In genomic region chr2:241354668-241355658, GRCh38 we compare ENCODE assay signal across 8 cellular contexts. TPM values are rescaled to one million over a fixed set of nuclear protein-coding genes. Genes with fewer than 3 reads are reported as not detected.
DNase-seq lines count a peak whose midpoint lies in the region; ATAC-seq and TF ChIP-seq lines count a peak whose summit lies in the region.

No MANE protein-coding gene starts in this region.

- H3F3A ChIP-seq in neural cell (ENCODE audit: insufficient read depth, low read length, poor library complexity, severe bottlenecking): no peaks in the 10 kb centered on the region

- no peaks in the 10 kb centered on the region for H3K27me3 Mint-ChIP-seq in activated T-cell treated with anti-CD3 and anti-CD28 coated beads, Interleukin-2, amount 50 U/mL, for 72 hours (ENCODE audit: low read depth)
- H3K27me3 Mint-ChIP-seq in stimulated activated naive CD8-positive, alpha-beta T cell treated with anti-CD3 and anti-CD28 coated beads, Interleukin-15, Interleukin-2, amounts not matched to agents 100 ng/mL and 50 ng/mL, for 24 hours: no peaks in the 10 kb centered on the region

- POLR2A ChIA-PET in HEK293T (lab: Yijun Ruan, JAX): interaction anchor here (0.9 kb wide), 1 partner anchor 40 kb away, joined by 3 read pairs; no protein-coding TSS in a partner anchor

- H3K9me2 ChIP-seq in neural cell (ENCODE audit: insufficient read depth, low read length): no peaks in the 10 kb centered on the region

- H3K4me3 Mint-ChIP-seq in activated T-cell treated with anti-CD3 and anti-CD28 coated beads, Interleukin-2, amount 50 U/mL, for 72 hours: peak overlapping the region in 1 of 2 donors; percentile 13
- no peak overlapping the region for H3K4me3 Mint-ChIP-seq in stimulated activated naive CD8-positive, alpha-beta T cell treated with anti-CD3 and anti-CD28 coated beads, Interleukin-15, Interleukin-2, amounts not matched to agents 100 ng/mL and 50 ng/mL, for 24 hours

- ATAC-seq in activated T-cell treated with anti-CD3 and anti-CD28 coated beads, Interleukin-2, amount 50 U/mL, for 72 hours (replicated peaks in 1 of 2): peak; percentile 23 to 32
- ATAC-seq in HG03378 (IDR thresholded peaks at IDR 0.05; ENCODE audit: unreplicated experiment): no peak

- DNase-seq in CD1c-positive myeloid dendritic cell (ENCODE audit: extremely low spot score) (peak; percentile 61), HEK293T (ENCODE audit: extremely low spot score) (peak; percentile 56), fibroblast of pulmonary artery (ENCODE audit: low read depth) (peak; percentile 79)
- peak; percentile 77 to 79 for DNase-seq in activated T-cell treated with anti-CD3 and anti-CD28 coated beads, Interleukin-2, amount 50 U/mL, for 72 hours

- no peak overlapping the region for H2AFZ ChIP-seq in OCI-LY3 (ENCODE audit: low read depth, low read length)
- H2AFZ ChIP-seq in neural cell (ENCODE audit: low read depth, low read length): no peak overlapping the region

- peaks cover 29% of the 10 kb centered on the region for H3K4me1 ChIP-seq in OCI-LY3 (ENCODE audit: low read length)

- H3K4me2 ChIP-seq in OCI-LY3 (ENCODE audit: low read length) (peak overlapping the region; percentile 49), neural cell (ENCODE audit: low read length) (no peak overlapping the region)

- TF ChIP-seq RAD21 in neural cell (conservative IDR thresholded peaks at IDR 0.05): no peak

- H3K9ac ChIP-seq in OCI-LY3 (ENCODE audit: low read length) (no peak overlapping the region), neural cell (ENCODE audit: low read length) (no peak overlapping the region)

- CTCF ChIA-PET in HEK293T (lab: Yijun Ruan, JAX): no interaction called here

- H3K27ac ChIP-seq in OCI-LY3 (ENCODE audit: low read length) (no peak overlapping the region), neural cell (ENCODE audit: low read length) (peak overlapping the region; percentile 16)

- H3K36me3 Mint-ChIP-seq in activated T-cell treated with anti-CD3 and anti-CD28 coated beads, Interleukin-2, amount 50 U/mL, for 72 hours (ENCODE audit: insufficient read depth in 2 of 2): peaks cover 5 to 19% of the 10 kb centered on the region in 2 donors
- H3K36me3 Mint-ChIP-seq in stimulated activated naive CD8-positive, alpha-beta T cell treated with anti-CD3 and anti-CD28 coated beads, Interleukin-15, Interleukin-2, amounts not matched to agents 100 ng/mL and 50 ng/mL, for 24 hours (ENCODE audit: low read depth): peaks cover 48% of the 10 kb centered on the region

- peak overlapping the region; percentile 57 for H3K4me3 ChIP-seq in OCI-LY3 (ENCODE audit: low read length)
- peak overlapping the region; percentile 20 for H3K4me3 ChIP-seq in fibroblast of pulmonary artery (replicated peaks; ENCODE audit: low read depth, low read length)
- peak overlapping the region; percentile 61 for H3K4me3 ChIP-seq in neural cell (ENCODE audit: low read length)

- H4K20me1 ChIP-seq in OCI-LY3 (ENCODE audit: insufficient read depth, low read length): peaks cover 28% of the 10 kb centered on the region
- H4K20me1 ChIP-seq in neural cell (ENCODE audit: insufficient read depth): no peaks in the 10 kb centered on the region

- H3K36me3 ChIP-seq in OCI-LY3 (replicated peaks; ENCODE audit: low read depth, low read length): peaks cover 11% of the 10 kb centered on the region
- H3K36me3 ChIP-seq in neural cell (ENCODE audit: insufficient read depth, low read length): peaks cover 7% of the 10 kb centered on the region

- H3K9me3 Mint-ChIP-seq in activated T-cell treated with anti-CD3 and anti-CD28 coated beads, Interleukin-2, amount 50 U/mL, for 72 hours: no peaks in the 10 kb centered on the region
- no peaks in the 10 kb centered on the region for H3K9me3 Mint-ChIP-seq in stimulated activated naive CD8-positive, alpha-beta T cell treated with anti-CD3 and anti-CD28 coated beads, Interleukin-15, Interleukin-2, amounts not matched to agents 100 ng/mL and 50 ng/mL, for 24 hours

- no peak overlapping the region for H3K27ac Mint-ChIP-seq in activated T-cell treated with anti-CD3 and anti-CD28 coated beads, Interleukin-2, amount 50 U/mL, for 72 hours
- H3K27ac Mint-ChIP-seq in stimulated activated naive CD8-positive, alpha-beta T cell treated with anti-CD3 and anti-CD28 coated beads, Interleukin-15, Interleukin-2, amounts not matched to agents 100 ng/mL and 50 ng/mL, for 24 hours: peak overlapping the region; percentile 24

- H3K9me3 ChIP-seq in OCI-LY3 (ENCODE audit: insufficient read depth, low read length) (no peaks in the 10 kb centered on the region), neural cell (ENCODE audit: low read length) (no peaks in the 10 kb centered on the region)

- peaks cover 29% of the 10 kb centered on the region for H3K4me1 Mint-ChIP-seq in activated T-cell treated with anti-CD3 and anti-CD28 coated beads, Interleukin-2, amount 50 U/mL, for 72 hours (ENCODE audit: low read depth)
- peaks cover 27% of the 10 kb centered on the region for H3K4me1 Mint-ChIP-seq in stimulated activated naive CD8-positive, alpha-beta T cell treated with anti-CD3 and anti-CD28 coated beads, Interleukin-15, Interleukin-2, amounts not matched to agents 100 ng/mL and 50 ng/mL, for 24 hours (ENCODE audit: low read depth)

- H3K27me3 ChIP-seq in OCI-LY3 (ENCODE audit: low read depth, low read length) (no peaks in the 10 kb centered on the region), neural cell (ENCODE audit: insufficient read depth, low read depth, low read length) (no peaks in the 10 kb centered on the region)

- TF ChIP-seq CTCF in OCI-LY3 (IDR thresholded peaks at IDR 0.05; ENCODE audit: low read depth, low read length) (no peak), fibroblast of pulmonary artery (IDR thresholded peaks at IDR 0.05; ENCODE audit: low read length, missing control alignments) (no peak), neural cell (IDR thresholded peaks at IDR 0.05; ENCODE audit: poor library complexity, severe bottlenecking) (no peak)

- peaks cover 38% of the 10 kb centered on the region for H3K79me2 ChIP-seq in OCI-LY3 (ENCODE audit: low read length)
- peaks cover 31% of the 10 kb centered on the region for H3K79me2 ChIP-seq in neural cell (replicated peaks; ENCODE audit: insufficient read depth, low read length)

- no peak for TF ChIP-seq EP300 in neural cell (conservative IDR thresholded peaks at IDR 0.05; ENCODE audit: poor library complexity, severe bottlenecking)

TF ChIP-seq in HEK293T, 16 proteins besides CTCF, POLR2A, EP300 and RAD21:
- TF ChIP-seq L3MBTL2 (conservative IDR thresholded peaks at IDR 0.05): peak; percentile 45; the same call in 1 of the 2 replicates
- no peak for TF ChIP-seq PKNOX1 (IDR thresholded peaks at IDR 0.05)

TF ChIP-seq in neural cell, 6 proteins besides CTCF, POLR2A, EP300 and RAD21:
- TF ChIP-seq POLR2AphosphoS5 (IDR thresholded peaks at IDR 0.05): no peak
- TF ChIP-seq REST (IDR thresholded peaks at IDR 0.05; ENCODE audit: borderline replicate concordance): no peak
- TF ChIP-seq SMC3 (conservative IDR thresholded peaks at IDR 0.05; ENCODE audit: poor library complexity): no peak
- no peak for TF ChIP-seq EZH2 (IDR thresholded peaks at IDR 0.05; ENCODE audit: borderline replicate concordance, insufficient read depth, low read length, poor library complexity, severe bottlenecking)
- no peak for TF ChIP-seq TAF1 (IDR thresholded peaks at IDR 0.05; ENCODE audit: low read depth)
- TF ChIP-seq MXI1 (conservative IDR thresholded peaks at IDR 0.05; ENCODE audit: poor library complexity, severe bottlenecking): no peak

RNA-seq across cellular contexts. Expression of gene FARP2, which starts 1.1 kb away (rescaled TPM):
- total RNA-seq in activated T-cell treated with anti-CD3 and anti-CD28 coated beads, Interleukin-2, amount 50 U/mL, for 72 hours: 10 to 100 TPM; 30.2 to 30.8 TPM
- polyA plus RNA-seq in neural cell: 13.1 and 13.3 TPM in 2 replicates
- 31.2 and 37.5 TPM in 2 replicates for polyA minus RNA-seq in neural cell

RNA-seq across cellular contexts. Expression of gene SEPTIN2, which starts 39.2 kb away (rescaled TPM):
- 100 to 1,000 TPM; 269 to 272 TPM for total RNA-seq in activated T-cell treated with anti-CD3 and anti-CD28 coated beads, Interleukin-2, amount 50 U/mL, for 72 hours
- polyA plus RNA-seq in neural cell: 454 and 467 TPM in 2 replicates
- 310 and 355 TPM in 2 replicates for polyA minus RNA-seq in neural cell

RNA-seq across cellular contexts. Expression of gene HDLBP, which starts 39.5 kb away (rescaled TPM):
- total RNA-seq in activated T-cell treated with anti-CD3 and anti-CD28 coated beads, Interleukin-2, amount 50 U/mL, for 72 hours: 100 to 1,000 TPM; 272 to 283 TPM
- polyA plus RNA-seq in neural cell: 61.9 and 87.0 TPM in 2 replicates
- polyA minus RNA-seq in neural cell: 206 and 212 TPM in 2 replicates
